2 cellular contexts compared by ENCODE assay signal in genomic region chr4:126977306-126977705, GRCh38.
TF ChIP-seq lines count a peak whose summit lies in the region.

No MANE protein-coding gene starts in this region.

TF ChIP-seq in IMR-90, 13 proteins besides CTCF, POLR2A, EP300 and RAD21:
- TF ChIP-seq FOS (IDR thresholded peaks at IDR 0.05; ENCODE audit: low read depth, low read length) (no peak), SMC3 (IDR thresholded peaks at IDR 0.05; ENCODE audit: low read depth, low read length) (no peak), ELK1 (IDR thresholded peaks at IDR 0.05; ENCODE audit: borderline replicate concordance, low read depth, low read length) (no peak), MAFK (IDR thresholded peaks at IDR 0.05; ENCODE audit: low read depth, low read length) (no peak), BHLHE40 (IDR thresholded peaks at IDR 0.05; ENCODE audit: low read depth, low read length) (no peak), CEBPB (IDR thresholded peaks at IDR 0.05; ENCODE audit: low read depth, low read length) (no peak)

TF ChIP-seq in H1, 55 proteins besides CTCF, POLR2A, EP300 and RAD21:
- TF ChIP-seq MAX (IDR thresholded peaks at IDR 0.05) (no peak), TAF1 (IDR thresholded peaks at IDR 0.05; ENCODE audit: low read depth, low read length) (no peak), CHD2 (IDR thresholded peaks at IDR 0.05; ENCODE audit: low read length) (no peak), ZNF274 (IDR thresholded peaks at IDR 0.05; ENCODE audit: borderline replicate concordance, extremely low read depth, low read length) (no peak), YY1 (IDR thresholded peaks at IDR 0.05; ENCODE audit: low read depth, low read length) (no peak), EZH2 (IDR thresholded peaks at IDR 0.05; ENCODE audit: low read depth, low read length, severe bottlenecking) (no peak), RXRA (IDR thresholded peaks at IDR 0.05; ENCODE audit: insufficient read depth, low read depth, low read length) (no peak), SUZ12 (IDR thresholded peaks at IDR 0.05; ENCODE audit: low read length) (no peak), GABPA (IDR thresholded peaks at IDR 0.05; ENCODE audit: borderline replicate concordance, insufficient read depth, low read length) (no peak), BACH1 (IDR thresholded peaks at IDR 0.05; ENCODE audit: low read length) (no peak), CEBPB (IDR thresholded peaks at IDR 0.05; ENCODE audit: low read depth, low read length) (no peak), HDAC2 (IDR thresholded peaks at IDR 0.05; ENCODE audit: borderline replicate concordance in 1 of 2, low read depth in 2 of 2, low read length in 2 of 2) (no peak), HDAC6 (IDR thresholded peaks at IDR 0.05; ENCODE audit: low read depth, low read length) (no peak), BCL11A (IDR thresholded peaks at IDR 0.05; ENCODE audit: low read depth in 2 of 2, low read length in 2 of 2) (no peak), RFX5 (IDR thresholded peaks at IDR 0.05; ENCODE audit: borderline replicate concordance, low read depth, low read length) (no peak), JUND (IDR thresholded peaks at IDR 0.05; ENCODE audit: low read length) (no peak)
- TF ChIP-seq, protein P1, sequence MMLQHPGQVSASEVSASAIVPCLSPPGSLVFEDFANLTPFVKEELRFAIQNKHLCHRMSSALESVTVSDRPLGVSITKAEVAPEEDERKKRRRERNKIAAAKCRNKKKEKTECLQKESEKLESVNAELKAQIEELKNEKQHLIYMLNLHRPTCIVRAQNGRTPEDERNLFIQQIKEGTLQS (IDR thresholded peaks at IDR 0.05; ENCODE audit: insufficient read depth, low read depth, low read length): no peak
- TF ChIP-seq, protein P2, sequence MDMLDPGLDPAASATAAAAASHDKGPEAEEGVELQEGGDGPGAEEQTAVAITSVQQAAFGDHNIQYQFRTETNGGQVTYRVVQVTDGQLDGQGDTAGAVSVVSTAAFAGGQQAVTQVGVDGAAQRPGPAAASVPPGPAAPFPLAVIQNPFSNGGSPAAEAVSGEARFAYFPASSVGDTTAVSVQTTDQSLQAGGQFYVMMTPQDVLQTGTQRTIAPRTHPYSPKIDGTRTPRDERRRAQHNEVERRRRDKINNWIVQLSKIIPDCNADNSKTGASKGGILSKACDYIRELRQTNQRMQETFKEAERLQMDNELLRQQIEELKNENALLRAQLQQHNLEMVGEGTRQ (IDR thresholded peaks at IDR 0.05; ENCODE audit: low read length): no peak
